ENCODE assay signal across 10 cellular contexts in the genomic region with DNA sequence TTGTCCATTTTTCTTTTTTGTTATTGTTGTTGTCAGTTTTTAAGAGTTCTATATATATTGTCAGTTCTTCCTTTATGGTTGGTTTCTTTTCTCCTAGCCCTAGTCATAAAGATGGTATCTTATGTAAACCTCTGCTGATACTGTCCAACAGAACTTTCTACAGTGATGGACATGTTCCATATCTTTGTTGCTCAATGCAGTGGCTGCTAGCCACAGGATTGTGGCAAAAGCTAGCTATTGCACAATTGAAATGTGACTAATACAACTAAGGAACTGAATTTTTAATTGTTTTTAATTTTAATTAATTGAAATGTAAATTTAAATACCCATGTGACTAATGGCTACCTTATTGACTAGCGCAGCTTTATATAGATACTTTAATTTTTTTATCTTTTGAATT.
DNase-seq lines count a peak whose midpoint lies in the region; FAIRE-seq and TF ChIP-seq lines count a peak whose summit lies in the region.
"Had no signal": no experiment of that assay in that cellular context is flagged by ENCODE, and none has a peak within 500 bp of the region (broad histone marks: within the 10 kb centered on the region; RNA-seq: fewer than 3 reads in every experiment).

No MANE protein-coding gene starts in this region.

- H3K4me1 ChIP-seq in skeletal muscle satellite cell (ENCODE audit: control insufficient read depth, insufficient read depth, low read length): peaks cover 38% of the 10 kb centered on the region

- no peak for FAIRE-seq in urothelium cell line (lab: Jason Lieb, UNC)

- no peak for TF ChIP-seq CTCF in HL-60 (IDR thresholded peaks at IDR 0.05; ENCODE audit: insufficient read depth, low read length)

- H3K36me3 ChIP-seq in skeletal muscle satellite cell (ENCODE audit: insufficient read depth, low read length): no peaks in the 10 kb centered on the region

- no peak overlapping the region for H3K4me3 ChIP-seq in HL-60 (replicated peaks; ENCODE audit: insufficient read depth, low read length)
- no peak overlapping the region for H3K4me3 ChIP-seq in skeletal muscle satellite cell (ENCODE audit: low read length)

- H3K9me3 ChIP-seq in skeletal muscle satellite cell (replicated peaks; ENCODE audit: low read length): no peaks in the 10 kb centered on the region

- peak; percentile 83 to 84 for DNase-seq in HL-60 (ENCODE audit: low read depth in 1 of 2, low spot score in 1 of 2)
- DNase-seq in RPMI7951 (ENCODE audit: low read depth): peak; percentile 88
- peak; percentile 89 for DNase-seq in fibroblast of peridontal ligament (ENCODE audit: extremely low read depth)
- no peak for DNase-seq in urothelium cell line (ENCODE audit: low spot score)
- DNase-seq in NCI-H1436 (lab: John Stamatoyannopoulos, UW): no peak
- no peak for DNase-seq in COLO829 (ENCODE audit: low spot score)
- DNase-seq: anterior cingulate cortex, GDM1, NCI-H2029 had no signal

- no peak overlapping the region for H3K9ac ChIP-seq in skeletal muscle satellite cell (ENCODE audit: low read depth, low read length)

- H3K27ac ChIP-seq in HL-60 (replicated peaks): peak overlapping the region; percentile 32; the same call in 1 of the 2 replicates

- peak overlapping the region; percentile 19 for H3K4me2 ChIP-seq in skeletal muscle satellite cell (ENCODE audit: low read length)

- H3K27me3 ChIP-seq in HL-60 (ENCODE audit: insufficient read depth, poor library complexity, severe bottlenecking) (no peaks in the 10 kb centered on the region), skeletal muscle satellite cell (ENCODE audit: control insufficient read depth, insufficient read depth, low read length) (no peaks in the 10 kb centered on the region)

Comparison
In these comparisons a context has a peak if more than half of its experiments do, and no peak if none do; other contexts are left out.
1. DNase-seq: peak in HL-60 (2 of 2), RPMI7951 (single experiment) and fibroblast of peridontal ligament (single experiment); none in urothelium cell line (single experiment), NCI-H1436 (single experiment) and COLO829 (single experiment).